ENCODE assay signal across 9 cellular contexts in the genomic region with DNA sequence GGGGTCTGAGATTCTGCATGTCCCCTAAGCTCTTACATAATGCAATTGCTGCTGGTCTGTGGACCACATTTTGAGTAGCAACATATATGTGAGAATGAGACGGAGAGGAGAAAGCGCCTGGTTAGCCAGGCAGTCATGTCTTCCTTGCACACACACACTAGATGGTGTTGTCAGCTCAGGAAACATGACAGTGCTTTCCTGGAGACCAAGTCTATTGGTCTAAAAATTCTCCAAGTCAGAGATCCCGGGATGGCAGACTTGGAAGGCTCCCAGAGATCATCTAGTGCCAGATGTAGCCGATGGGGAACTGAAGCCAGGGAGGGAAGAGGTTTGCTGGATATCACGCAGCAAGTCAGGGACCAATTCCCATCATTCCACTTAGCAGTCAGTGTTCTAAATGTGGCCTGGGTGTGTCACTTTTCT. TPM values are rescaled to one million over a fixed set of nuclear protein-coding genes. Genes with fewer than 3 reads are reported as not detected.
DNase-seq lines count a peak whose midpoint lies in the region; ATAC-seq, FAIRE-seq and TF ChIP-seq lines count a peak whose summit lies in the region.
"Had no signal": no experiment of that assay in that cellular context is flagged by ENCODE, and none has a peak within 500 bp of the region (broad histone marks: within the 10 kb centered on the region; RNA-seq: fewer than 3 reads in every experiment).

No MANE protein-coding gene starts in this region.

- H2AFZ ChIP-seq in GM12878 (ENCODE audit: control insufficient read depth, low read depth, low read length) = no peak overlapping the region

- no peaks in the 10 kb centered on the region; the same call in 2 of the 3 replicates for H3K9me3 ChIP-seq in GM12878 (replicated peaks; ENCODE audit: control insufficient read depth, insufficient read depth, low read length)
- no peaks in the 10 kb centered on the region for H3K9me3 ChIP-seq in testis
- H3K9me3 ChIP-seq: Caco-2 had no signal

- peak in 1 of 3 experiments; percentile 2; a peak in 1 of 6 replicates for TF ChIP-seq CTCF in GM12878 (IDR thresholded peaks at IDR 0.05 in 2 of 3, conservative IDR thresholded peaks at IDR 0.05 in 1 of 3; ENCODE audit: control insufficient read depth in 2 of 3, extremely low read depth in 1 of 3, insufficient read depth in 1 of 3, low read depth in 3 of 3, low read length in 3 of 3)
- peak in 1 of 3 experiments; percentile 28 for TF ChIP-seq CTCF in testis (IDR thresholded peaks at IDR 0.05)

- POLR2A ChIA-PET in GM12878 (lab: Charles Lee) = no interaction called here

- H3K27ac ChIP-seq in GM12878 (ENCODE audit: control insufficient read depth, insufficient read depth) (no peak overlapping the region), testis (no peak overlapping the region)

- in situ Hi-C loops in GM12878 (cut with MboI) = no loop called here

- no peak for TF ChIP-seq POLR2A in GM12878 (IDR thresholded peaks at IDR 0.05; ENCODE audit: low read depth, low read length)
- TF ChIP-seq POLR2A in testis (IDR thresholded peaks at IDR 0.05) = no peak

- H3K9ac ChIP-seq in GM12878 (ENCODE audit: control insufficient read depth, insufficient read depth, low read length) = no peak overlapping the region

- H3K4me3 ChIP-seq in GM12878 (no peak overlapping the region), testis (no peak overlapping the region)

- DNase-seq in NCI-H82 (lab: John Stamatoyannopoulos, UW) = peak; percentile 26
- DNase-seq in NCI-H82 treated with DMSO at 0.1 percent for 48 hours (lab: John Stamatoyannopoulos, UW; ENCODE audit: unreplicated experiment) = no peak
- DNase-seq in GM12878 (ENCODE audit: low read depth, low spot score) = no peak
- DNase-seq in iris pigment epithelial cell (ENCODE audit: low read depth) = peak; percentile 81
- peak; percentile 35 for DNase-seq in testis
- DNase-seq in NCI-H1436 (lab: John Stamatoyannopoulos, UW) = no peak
- DNase-seq in NCI-H187 treated with DMSO at 0.1 percent for 48 hours (lab: John Stamatoyannopoulos, UW) = no peak

- H3K79me2 ChIP-seq in GM12878 (ENCODE audit: control insufficient read depth, insufficient read depth, low read length) = no peaks in the 10 kb centered on the region

- H4K20me1 ChIP-seq in GM12878 (ENCODE audit: control insufficient read depth, insufficient read depth) = no peaks in the 10 kb centered on the region

- RAD21 ChIA-PET in GM12878 (lab: Charles Lee; ENCODE audit: unreplicated experiment) = no interaction called here

- H3K36me3 ChIP-seq in GM12878 (ENCODE audit: control insufficient read depth in 2 of 2, insufficient read depth in 2 of 2, low read length in 1 of 2) (no peaks in the 10 kb centered on the region), testis (ENCODE audit: low read depth, missing control alignments) (no peaks in the 10 kb centered on the region)

- WGBS in GM12878 (ENCODE audit: insufficient coverage, insufficient replicate concordance, low lambda C conversion rate, missing lambda C conversion rate) = 35% methylated on average over 5 of the region's 5 CpGs
- WGBS in testis, 2 donors = 26 to 58% methylated on average over 5 of the region's 5 CpGs

- no peak overlapping the region for H3K4me2 ChIP-seq in GM12878 (ENCODE audit: control insufficient read depth, insufficient read depth)

- SMC1A ChIA-PET in GM12878 (lab: Charles Lee; ENCODE audit: uncharacterized antibody, unreplicated experiment) = interaction anchor here (0.8 to 0.9 kb wide), 2 partner anchors 274 to 791 kb away, joined by 3 read pairs; no protein-coding TSS in a partner anchor

- BruUV-seq in GM12878 (replicated peaks; lab: Mats Ljungman, UMichigan) = no TSS peak

- CTCF ChIA-PET in GM12878 (lab: Yijun Ruan, JAX) = interaction anchor here (0.7 to 2.5 kb wide), 4 partner anchors 12 to 307 kb away, joined by 3 to 14 read pairs (median 5); no protein-coding TSS in a partner anchor

- H3K27me3 ChIP-seq in GM12878 (replicated peaks in 1 of 2; ENCODE audit: control insufficient read depth in 2 of 2, insufficient read depth in 2 of 2, low read length in 1 of 2) = peaks cover 0 to 1% of the 10 kb centered on the region in 2 experiments; a peak in 1 of 4 replicates
- no peaks in the 10 kb centered on the region for H3K27me3 ChIP-seq in testis

- no peak for FAIRE-seq in GM12878 (lab: Jason Lieb, UNC)

- H3K4me1 ChIP-seq in GM12878 (ENCODE audit: control insufficient read depth, insufficient read depth, low read length) (no peaks in the 10 kb centered on the region), testis (peaks cover 10% of the 10 kb centered on the region)
- H3K4me1 ChIP-seq: Caco-2 had no signal

- peak; percentile 29; the same call in 1 of the 2 replicates for TF ChIP-seq RAD21 in GM12878 (IDR thresholded peaks at IDR 0.05; ENCODE audit: insufficient read depth, low read depth, low read length)

- ATAC-seq in GM12878 (no peak), HG03196 (IDR thresholded peaks at IDR 0.05; ENCODE audit: unreplicated experiment) (no peak)

- intact Hi-C loops in GM12878 (cut with micrococcal nuclease; ENCODE audit: unreplicated experiment) (no loop called here), testis (cut with DNase I; ENCODE audit: low total_unique reads) (loop anchor here (10.0 kb wide), 1 partner anchor 274 kb away; no protein-coding TSS in a partner anchor)

- no peak for TF ChIP-seq EP300 in GM12878 (IDR thresholded peaks at IDR 0.05; ENCODE audit: borderline replicate concordance in 1 of 2, control insufficient read depth in 1 of 2, low read depth in 2 of 2, low read length in 2 of 2)

TF ChIP-seq in GM12878, 131 proteins besides CTCF, POLR2A, EP300 and RAD21 (continues in another document):
- no peak for TF ChIP-seq ZNF384 (IDR thresholded peaks at IDR 0.05; ENCODE audit: borderline replicate concordance, low read depth, low read length)
- no peak for TF ChIP-seq CREB1 (IDR thresholded peaks at IDR 0.05; ENCODE audit: low read depth)
- no peak for TF ChIP-seq CHD4 (IDR thresholded peaks at IDR 0.05)
- TF ChIP-seq TAF1 (IDR thresholded peaks at IDR 0.05; ENCODE audit: borderline replicate concordance, low read depth, low read length) = no peak
- no peak for TF ChIP-seq SMC3 (IDR thresholded peaks at IDR 0.05; ENCODE audit: borderline replicate concordance, low read length)
- TF ChIP-seq EGR1 (IDR thresholded peaks at IDR 0.05; ENCODE audit: borderline replicate concordance in 1 of 2, low read depth in 2 of 2, low read length in 2 of 2) = no peak
- no peak for TF ChIP-seq RELA (IDR thresholded peaks at IDR 0.05; ENCODE audit: borderline replicate concordance, partially characterized antibody)
- no peak for TF ChIP-seq BMI1 (IDR thresholded peaks at IDR 0.05; ENCODE audit: borderline replicate concordance)
- no peak for TF ChIP-seq NR2C2 (IDR thresholded peaks at IDR 0.05; ENCODE audit: borderline replicate concordance, control insufficient read depth, insufficient read length, low read depth)
- TF ChIP-seq ZBTB40 (IDR thresholded peaks at IDR 0.05; ENCODE audit: borderline replicate concordance) = no peak
- TF ChIP-seq MEF2A (IDR thresholded peaks at IDR 0.05; ENCODE audit: insufficient read depth, low read depth, low read length) = no peak
- TF ChIP-seq SPI1 (IDR thresholded peaks at IDR 0.05; ENCODE audit: borderline replicate concordance, insufficient read depth, low read depth, low read length) = no peak

RNA-seq across cellular contexts. Expression of gene GALNT12, which starts 53.4 kb away (rescaled TPM):
- total RNA-seq in GM12878 (2013; cell fraction: nucleolus; rRNA removed) = 8.1 and 10.0 TPM in 2 replicates
- total RNA-seq in GM12878 (2014; rRNA removed) (5.0 and 5.3 TPM in 2 replicates), GM12878 (2014; rRNA removed; fragmentation: Illumina TruSeq; extraction: Trizol) (3.5 and 3.8 TPM in 2 replicates), GM12878 (2021) (4.0 and 4.4 TPM in 2 replicates), testis (1 to 10 TPM; 6.9 to 8.0 TPM)
- 1.3 TPM for polyA plus RNA-seq in GM12878 (2011; ENCODE audit: low read depth)
- polyA plus RNA-seq in GM12878 (2011; rRNA removed) (2.3 and 3.1 TPM in 2 replicates), GM12878 (2014; fragmentation: Illumina TruSeq; extraction: Trizol) (4.3 and 5.8 TPM in 2 replicates), GM12878 (2014; fragmentation: Nextera tagmentation; extraction: Ambion mirVana) (1 to 10 TPM; 1.6 to 2.6 TPM), GM12878 (2014; rRNA removed) (4.6 and 5.0 TPM in 2 replicates), GM12878 (2016; fragmentation: Nextera tagmentation; extraction: Ambion mirVana) (under 1 TPM; 0.13 to 0.56 TPM), testis (ENCODE audit: insufficient read depth, low read depth, low replicate concordance) (7.5 TPM)
- polyA plus RNA-seq in GM12878 (2011; cell fraction: cytosol; rRNA removed) = 1.0 and 1.1 TPM in 2 replicates
- 3.0 and 4.4 TPM in 2 replicates for polyA plus RNA-seq in GM12878 (2011; cell fraction: nucleus; rRNA removed)
- 1.4 and 2.1 TPM in 2 replicates for polyA plus RNA-seq in GM12878 (2012)
- 0.62 and 1.0 TPM in 2 replicates for polyA minus RNA-seq in GM12878 (2011; rRNA and poly(A)+ RNA removed)
- polyA minus RNA-seq in GM12878 (2011; cell fraction: cytosol; rRNA and poly(A)+ RNA removed) = 1.7 TPM in 1 of 2 replicates, not detected in the other
- polyA minus RNA-seq in GM12878 (2011; cell fraction: nucleus; rRNA and poly(A)+ RNA removed) = 0.36 and 0.67 TPM in 2 replicates

Comparison
In these comparisons a context has a peak if more than half of its experiments do, and no peak if none do; other contexts are left out.
1. DNase-seq: peak in NCI-H82 (single experiment), iris pigment epithelial cell (single experiment) and testis (single experiment); none in NCI-H82 treated with DMSO at 0.1 percent for 48 hours (single experiment), GM12878 (single experiment), NCI-H1436 (single experiment) and NCI-H187 treated with DMSO at 0.1 percent for 48 hours (single experiment).